In the genomic region with DNA sequence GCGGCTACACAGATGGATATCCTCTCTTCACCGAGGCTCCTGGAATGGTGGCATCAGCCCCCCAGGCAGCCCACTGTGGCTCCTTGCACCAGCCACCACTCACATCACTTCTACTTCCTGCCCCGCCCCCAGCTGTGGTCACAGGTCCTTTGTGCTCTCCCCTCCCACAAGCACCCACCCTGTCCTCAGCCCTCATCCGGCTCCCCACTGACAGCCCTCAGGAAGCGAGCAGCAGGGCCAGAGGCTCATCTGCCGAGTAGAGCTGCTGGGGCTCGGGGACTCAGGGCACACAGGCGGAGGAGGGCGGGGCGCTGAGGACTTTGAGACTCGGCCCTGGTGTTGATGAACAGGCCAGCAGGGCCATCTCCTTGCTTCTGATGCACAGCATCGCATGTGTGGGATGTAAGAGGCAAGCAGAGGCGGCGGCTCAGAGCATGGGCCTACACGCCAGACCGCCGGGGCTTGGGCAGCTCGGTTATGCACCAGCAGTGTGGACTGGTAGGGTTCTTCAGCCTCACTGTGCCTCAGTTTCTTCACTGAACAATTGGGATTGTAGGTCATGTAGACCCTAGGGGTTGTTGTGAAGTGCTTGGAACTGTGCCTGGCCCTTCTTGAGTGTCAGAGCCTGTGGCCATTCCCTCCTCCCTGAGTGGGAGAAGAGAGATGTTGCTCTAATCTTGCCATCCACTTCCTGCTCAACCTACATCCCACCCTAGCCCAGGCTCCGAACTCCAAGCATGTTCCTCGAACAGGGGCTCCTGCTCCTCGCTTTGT, we compare ENCODE assay signal across 10 cellular contexts. TPM values are rescaled to one million over a fixed set of nuclear protein-coding genes. Genes with fewer than 3 reads are reported as not detected.
A peak's percentile ranks its signal among the peaks of the same experiment; 100 is the strongest.
DNase-seq lines count a peak whose midpoint lies in the region; TF ChIP-seq lines count a peak whose summit lies in the region.
"Had no signal": no experiment of that assay in that cellular context is flagged by ENCODE, and none has a peak within 500 bp of the region (broad histone marks: within the 10 kb centered on the region; RNA-seq: fewer than 3 reads in every experiment).

A gene (minus strand): TSS at position 77 of the 774 bp plus-strand sequence. CDS start 1,839 bp downstream, outside the sequence.

- no peak within 1 kb of the TSS for H3K4me3 ChIP-seq in lower leg skin (ENCODE audit: low read depth, poor library complexity, severe bottlenecking)
- no peak within 1 kb of the TSS for H3K4me3 ChIP-seq in MG63

- H3K27me3 ChIP-seq in MG63 = no peaks in the 10 kb centered on the region

- no peak for TF ChIP-seq POLR2A in lower leg skin (IDR thresholded peaks at IDR 0.05)

- peak; percentile 43 for DNase-seq in T follicular helper cell (ENCODE audit: low read depth)
- DNase-seq in activated T-cell treated with anti-CD3 and anti-CD28 coated beads, Interleukin-2, amount 50 U/mL, for 48 hours = peak; percentile 84 to 87
- DNase-seq in lower leg skin (ENCODE audit: low spot score in 2 of 2) = peak; percentile 13 to 86
- peak; percentile 64 for DNase-seq in stimulated activated CD8-positive, alpha-beta memory T cell treated with anti-CD3 and anti-CD28 coated beads, Interleukin-7, amount 100 ng/mL, for 1 hour (ENCODE audit: low read depth in 2 of 2)
- no peak for DNase-seq in NCI-H510A (lab: John Stamatoyannopoulos, UW)
- DNase-seq in MG63 = no peak
- no peak for DNase-seq in G401 (ENCODE audit: low spot score)
- no peak for DNase-seq in glomerular visceral epithelial cell (ENCODE audit: extremely low spot score)
- DNase-seq: T1000 had no signal

- no peak for TF ChIP-seq CTCF in lower leg skin (IDR thresholded peaks at IDR 0.05)

- WGBS in lower leg skin, 2 donors = 82 to 95% methylated on average over 18 to 19 of the region's 21 CpGs

- intact Hi-C loops in lower leg skin (cut with DNase I; ENCODE audit: low total_unique reads) = no loop called here

- H3K9me3 ChIP-seq in MG63 = no peaks in the 10 kb centered on the region

- no peaks in the 10 kb centered on the region for H3K36me3 ChIP-seq in MG63

- in situ Hi-C loops in G401 (cut with HindIII; ENCODE audit: low sequenced_read_pairs) = no loop called here

RNA-seq across cellular contexts. Expression of the gene that starts here (rescaled TPM):
- total RNA-seq in lower leg skin = 1 to 10 TPM in 2 of 4 donors, under 1 TPM in 2; 0.36 to 1.4 (median 1.1) TPM
- not detected in 2 replicates for total RNA-seq in MG63 (2014; rRNA removed; shearing (Covaris generic); ENCODE audit: low replicate concordance)
- not detected in 2 replicates for total RNA-seq in G401 (2014; rRNA removed; shearing (Covaris generic))
- total RNA-seq: frontal cortex had no signal

Comparison
In these comparisons a context has a peak if more than half of its experiments do, and no peak if none do; other contexts are left out.
1. DNase-seq: peak in T follicular helper cell (single experiment), activated T-cell treated with anti-CD3 and anti-CD28 coated beads, Interleukin-2, amount 50 U/mL, for 48 hours (2 of 2), lower leg skin (2 of 2) and stimulated activated CD8-positive, alpha-beta memory T cell treated with anti-CD3 and anti-CD28 coated beads, Interleukin-7, amount 100 ng/mL, for 1 hour (2 of 2); none in NCI-H510A (single experiment), MG63 (single experiment), G401 (single experiment) and glomerular visceral epithelial cell (single experiment).